In the genomic region with DNA sequence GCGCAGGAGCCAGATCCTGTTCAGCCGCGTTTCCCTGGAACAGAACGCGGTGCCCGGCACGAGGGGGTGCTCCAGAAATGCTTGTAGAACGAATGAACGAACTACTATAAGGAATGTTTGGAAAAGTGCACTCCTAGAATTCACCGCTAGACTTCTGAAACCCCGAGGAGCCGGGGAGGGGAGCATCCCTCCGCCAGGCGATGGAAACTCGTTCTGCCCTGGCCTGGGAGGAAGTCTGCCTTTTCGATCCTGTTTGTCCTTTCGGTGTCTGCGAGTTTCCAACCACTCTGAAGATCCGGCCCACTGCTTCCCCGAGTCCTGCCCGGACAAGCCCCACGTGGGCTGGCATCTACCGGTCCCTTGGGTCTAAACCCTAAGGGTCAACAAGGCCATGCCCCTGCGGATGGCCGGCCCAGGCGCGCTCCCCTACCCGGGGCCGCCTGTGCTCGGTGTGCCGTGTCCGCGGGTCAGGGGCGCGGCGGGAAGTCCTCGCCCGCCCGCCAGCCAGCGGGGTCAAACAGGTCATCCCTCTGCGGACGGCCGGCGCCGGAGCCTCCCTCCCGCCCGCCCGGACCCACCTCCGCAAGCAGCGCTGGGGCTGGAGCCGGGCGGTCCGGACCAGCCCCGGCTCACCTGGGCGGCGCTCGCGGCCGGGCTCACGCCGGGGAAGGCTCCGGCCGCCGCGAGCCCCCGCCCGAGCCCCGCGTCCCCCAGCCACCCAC, we compare ENCODE assay signal across 1 cellular context.
TF ChIP-seq lines count a peak whose summit lies in the region.

No MANE protein-coding gene starts in this region.

TF ChIP-seq in GM23338, 12 proteins besides CTCF, POLR2A, EP300 and RAD21 (continued from another document):
- TF ChIP-seq ZNF462 (CRISPR knock-in tag; IDR thresholded peaks at IDR 0.05) = no peak
- no peak for TF ChIP-seq ETS1 (IDR thresholded peaks at IDR 0.05)
- TF ChIP-seq NANOG (IDR thresholded peaks at IDR 0.05; ENCODE audit: borderline replicate concordance) = no peak
- TF ChIP-seq EZH2 (IDR thresholded peaks at IDR 0.05; ENCODE audit: low read depth, unreplicated experiment) = no peak
- TF ChIP-seq CREB1 (CRISPR knock-in tag; IDR thresholded peaks at IDR 0.05; ENCODE audit: low read depth) = no peak
- TF ChIP-seq JUNB (IDR thresholded peaks at IDR 0.05; ENCODE audit: unreplicated experiment) = no peak
